1 cellular context compared by ENCODE assay signal in the genomic region with DNA sequence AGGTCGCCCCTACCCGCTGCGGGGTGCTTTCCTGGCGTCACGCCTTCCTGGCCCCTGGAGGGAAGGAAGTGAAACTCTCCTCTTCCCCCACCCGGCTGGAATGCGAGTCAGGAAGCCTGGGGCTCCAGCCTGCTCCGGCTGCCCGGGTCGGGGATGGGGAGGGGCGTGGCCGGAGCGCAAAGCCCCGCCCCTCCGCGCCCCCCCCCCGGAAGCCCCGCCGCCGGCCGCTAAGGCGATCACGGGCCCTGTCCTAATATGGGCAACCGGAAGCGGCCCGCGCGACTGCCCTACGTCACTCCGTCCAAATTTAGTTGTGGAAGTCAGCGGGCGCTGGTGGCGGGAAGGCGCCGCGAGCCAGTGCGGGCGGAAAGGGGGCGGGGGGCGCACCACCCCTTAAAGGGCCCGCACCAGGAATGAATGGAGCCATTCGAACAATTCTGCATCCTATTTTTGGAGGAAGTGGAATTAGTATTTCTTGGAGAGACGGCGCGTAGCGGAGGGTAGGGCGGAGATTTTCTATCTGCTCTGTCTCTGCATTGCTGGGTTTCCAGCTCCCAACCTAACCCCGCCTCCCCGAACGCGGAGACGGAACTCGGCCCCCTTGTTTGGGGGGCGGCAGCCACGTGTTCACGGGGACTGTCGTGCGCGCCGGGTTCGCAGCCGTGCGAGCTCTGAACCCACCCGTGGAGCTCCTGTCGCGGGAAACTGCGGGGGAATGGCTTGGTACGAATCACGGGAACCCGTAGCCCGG.
TF ChIP-seq lines count a peak whose summit lies in the region.

No MANE protein-coding gene starts in this region.

TF ChIP-seq in K562, 482 proteins besides CTCF, POLR2A, EP300 and RAD21 (continued from another document and continues in another):
- TF ChIP-seq, protein P1, sequence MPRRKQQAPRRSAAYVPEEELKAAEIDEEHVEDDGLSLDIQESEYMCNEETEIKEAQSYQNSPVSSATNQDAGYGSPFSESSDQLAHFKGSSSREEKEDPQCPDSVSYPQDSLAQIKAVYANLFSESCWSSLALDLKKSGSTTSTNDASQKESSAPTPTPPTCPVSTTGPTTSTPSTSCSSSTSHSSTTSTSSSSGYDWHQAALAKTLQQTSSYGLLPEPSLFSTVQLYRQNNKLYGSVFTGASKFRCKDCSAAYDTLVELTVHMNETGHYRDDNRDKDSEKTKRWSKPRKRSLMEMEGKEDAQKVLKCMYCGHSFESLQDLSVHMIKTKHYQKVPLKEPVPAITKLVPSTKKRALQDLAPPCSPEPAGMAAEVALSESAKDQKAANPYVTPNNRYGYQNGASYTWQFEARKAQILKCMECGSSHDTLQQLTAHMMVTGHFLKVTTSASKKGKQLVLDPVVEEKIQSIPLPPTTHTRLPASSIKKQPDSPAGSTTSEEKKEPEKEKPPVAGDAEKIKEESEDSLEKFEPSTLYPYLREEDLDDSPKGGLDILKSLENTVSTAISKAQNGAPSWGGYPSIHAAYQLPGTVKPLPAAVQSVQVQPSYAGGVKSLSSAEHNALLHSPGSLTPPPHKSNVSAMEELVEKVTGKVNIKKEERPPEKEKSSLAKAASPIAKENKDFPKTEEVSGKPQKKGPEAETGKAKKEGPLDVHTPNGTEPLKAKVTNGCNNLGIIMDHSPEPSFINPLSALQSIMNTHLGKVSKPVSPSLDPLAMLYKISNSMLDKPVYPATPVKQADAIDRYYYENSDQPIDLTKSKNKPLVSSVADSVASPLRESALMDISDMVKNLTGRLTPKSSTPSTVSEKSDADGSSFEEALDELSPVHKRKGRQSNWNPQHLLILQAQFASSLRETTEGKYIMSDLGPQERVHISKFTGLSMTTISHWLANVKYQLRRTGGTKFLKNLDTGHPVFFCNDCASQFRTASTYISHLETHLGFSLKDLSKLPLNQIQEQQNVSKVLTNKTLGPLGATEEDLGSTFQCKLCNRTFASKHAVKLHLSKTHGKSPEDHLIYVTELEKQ (CRISPR knock-in tag; IDR thresholded peaks at IDR 0.05), result no peak
- TF ChIP-seq, protein P2, sequence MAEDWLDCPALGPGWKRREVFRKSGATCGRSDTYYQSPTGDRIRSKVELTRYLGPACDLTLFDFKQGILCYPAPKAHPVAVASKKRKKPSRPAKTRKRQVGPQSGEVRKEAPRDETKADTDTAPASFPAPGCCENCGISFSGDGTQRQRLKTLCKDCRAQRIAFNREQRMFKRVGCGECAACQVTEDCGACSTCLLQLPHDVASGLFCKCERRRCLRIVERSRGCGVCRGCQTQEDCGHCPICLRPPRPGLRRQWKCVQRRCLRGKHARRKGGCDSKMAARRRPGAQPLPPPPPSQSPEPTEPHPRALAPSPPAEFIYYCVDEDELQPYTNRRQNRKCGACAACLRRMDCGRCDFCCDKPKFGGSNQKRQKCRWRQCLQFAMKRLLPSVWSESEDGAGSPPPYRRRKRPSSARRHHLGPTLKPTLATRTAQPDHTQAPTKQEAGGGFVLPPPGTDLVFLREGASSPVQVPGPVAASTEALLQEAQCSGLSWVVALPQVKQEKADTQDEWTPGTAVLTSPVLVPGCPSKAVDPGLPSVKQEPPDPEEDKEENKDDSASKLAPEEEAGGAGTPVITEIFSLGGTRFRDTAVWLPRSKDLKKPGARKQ (CRISPR knock-in tag; IDR thresholded peaks at IDR 0.05), result no peak
- peak; percentile 69; the same call in 1 of the 2 replicates for TF ChIP-seq GTF2F1 (IDR thresholded peaks at IDR 0.05; ENCODE audit: low read depth, low read length)
- TF ChIP-seq, protein P3, sequence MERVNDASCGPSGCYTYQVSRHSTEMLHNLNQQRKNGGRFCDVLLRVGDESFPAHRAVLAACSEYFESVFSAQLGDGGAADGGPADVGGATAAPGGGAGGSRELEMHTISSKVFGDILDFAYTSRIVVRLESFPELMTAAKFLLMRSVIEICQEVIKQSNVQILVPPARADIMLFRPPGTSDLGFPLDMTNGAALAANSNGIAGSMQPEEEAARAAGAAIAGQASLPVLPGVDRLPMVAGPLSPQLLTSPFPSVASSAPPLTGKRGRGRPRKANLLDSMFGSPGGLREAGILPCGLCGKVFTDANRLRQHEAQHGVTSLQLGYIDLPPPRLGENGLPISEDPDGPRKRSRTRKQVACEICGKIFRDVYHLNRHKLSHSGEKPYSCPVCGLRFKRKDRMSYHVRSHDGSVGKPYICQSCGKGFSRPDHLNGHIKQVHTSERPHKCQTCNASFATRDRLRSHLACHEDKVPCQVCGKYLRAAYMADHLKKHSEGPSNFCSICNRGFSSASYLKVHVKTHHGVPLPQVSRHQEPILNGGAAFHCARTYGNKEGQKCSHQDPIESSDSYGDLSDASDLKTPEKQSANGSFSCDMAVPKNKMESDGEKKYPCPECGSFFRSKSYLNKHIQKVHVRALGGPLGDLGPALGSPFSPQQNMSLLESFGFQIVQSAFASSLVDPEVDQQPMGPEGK (CRISPR knock-in tag; IDR thresholded peaks at IDR 0.05; ENCODE audit: borderline replicate concordance), result no peak
- TF ChIP-seq, protein P4, sequence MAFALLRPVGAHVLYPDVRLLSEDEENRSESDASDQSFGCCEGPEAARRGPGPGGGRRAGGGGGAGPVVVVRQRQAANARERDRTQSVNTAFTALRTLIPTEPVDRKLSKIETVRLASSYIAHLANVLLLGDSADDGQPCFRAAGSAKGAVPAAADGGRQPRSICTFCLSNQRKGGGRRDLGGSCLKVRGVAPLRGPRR (CRISPR knock-in tag; IDR thresholded peaks at IDR 0.05), result no peak
- no peak for TF ChIP-seq SIRT6 (IDR thresholded peaks at IDR 0.05; ENCODE audit: low read depth, low read length)
- no peak for TF ChIP-seq ZNF224 (CRISPR knock-in tag; IDR thresholded peaks at IDR 0.05)
- TF ChIP-seq ZNF184 (CRISPR knock-in tag; IDR thresholded peaks at IDR 0.05), result no peak
- no peak for TF ChIP-seq HDAC8 (tag; IDR thresholded peaks at IDR 0.05)
- TF ChIP-seq SAFB2 (IDR thresholded peaks at IDR 0.05; ENCODE audit: borderline replicate concordance, low read depth, low read length, severe bottlenecking), result no peak
- TF ChIP-seq HMG20A (CRISPR knock-in tag; conservative IDR thresholded peaks at IDR 0.05), result no peak
- no peak for TF ChIP-seq ZNF146 (CRISPR knock-in tag; IDR thresholded peaks at IDR 0.05; ENCODE audit: unreplicated experiment)
- TF ChIP-seq, protein P5, sequence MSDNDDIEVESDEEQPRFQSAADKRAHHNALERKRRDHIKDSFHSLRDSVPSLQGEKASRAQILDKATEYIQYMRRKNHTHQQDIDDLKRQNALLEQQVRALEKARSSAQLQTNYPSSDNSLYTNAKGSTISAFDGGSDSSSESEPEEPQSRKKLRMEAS (CRISPR knock-in tag; IDR thresholded peaks at IDR 0.05), result peak; percentile 84
- TF ChIP-seq, protein P6, sequence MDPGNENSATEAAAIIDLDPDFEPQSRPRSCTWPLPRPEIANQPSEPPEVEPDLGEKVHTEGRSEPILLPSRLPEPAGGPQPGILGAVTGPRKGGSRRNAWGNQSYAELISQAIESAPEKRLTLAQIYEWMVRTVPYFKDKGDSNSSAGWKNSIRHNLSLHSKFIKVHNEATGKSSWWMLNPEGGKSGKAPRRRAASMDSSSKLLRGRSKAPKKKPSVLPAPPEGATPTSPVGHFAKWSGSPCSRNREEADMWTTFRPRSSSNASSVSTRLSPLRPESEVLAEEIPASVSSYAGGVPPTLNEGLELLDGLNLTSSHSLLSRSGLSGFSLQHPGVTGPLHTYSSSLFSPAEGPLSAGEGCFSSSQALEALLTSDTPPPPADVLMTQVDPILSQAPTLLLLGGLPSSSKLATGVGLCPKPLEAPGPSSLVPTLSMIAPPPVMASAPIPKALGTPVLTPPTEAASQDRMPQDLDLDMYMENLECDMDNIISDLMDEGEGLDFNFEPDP (CRISPR knock-in tag; IDR thresholded peaks at IDR 0.05), result 0 out of 2 replicates have a peak, but pooled peaks have one; percentile 34
- no peak for TF ChIP-seq IRF2 (CRISPR knock-in tag; IDR thresholded peaks at IDR 0.05)
- no peak for TF ChIP-seq TFAM (CRISPR knock-in tag; conservative IDR thresholded peaks at IDR 0.05)
- TF ChIP-seq ZNF124 (CRISPR knock-in tag; IDR thresholded peaks at IDR 0.05), result no peak
- no peak for TF ChIP-seq HOXB6 (CRISPR knock-in tag; IDR thresholded peaks at IDR 0.05; ENCODE audit: borderline replicate concordance)
- no peak for TF ChIP-seq ZNF561 (CRISPR knock-in tag; conservative IDR thresholded peaks at IDR 0.05)
- TF ChIP-seq, protein P7, sequence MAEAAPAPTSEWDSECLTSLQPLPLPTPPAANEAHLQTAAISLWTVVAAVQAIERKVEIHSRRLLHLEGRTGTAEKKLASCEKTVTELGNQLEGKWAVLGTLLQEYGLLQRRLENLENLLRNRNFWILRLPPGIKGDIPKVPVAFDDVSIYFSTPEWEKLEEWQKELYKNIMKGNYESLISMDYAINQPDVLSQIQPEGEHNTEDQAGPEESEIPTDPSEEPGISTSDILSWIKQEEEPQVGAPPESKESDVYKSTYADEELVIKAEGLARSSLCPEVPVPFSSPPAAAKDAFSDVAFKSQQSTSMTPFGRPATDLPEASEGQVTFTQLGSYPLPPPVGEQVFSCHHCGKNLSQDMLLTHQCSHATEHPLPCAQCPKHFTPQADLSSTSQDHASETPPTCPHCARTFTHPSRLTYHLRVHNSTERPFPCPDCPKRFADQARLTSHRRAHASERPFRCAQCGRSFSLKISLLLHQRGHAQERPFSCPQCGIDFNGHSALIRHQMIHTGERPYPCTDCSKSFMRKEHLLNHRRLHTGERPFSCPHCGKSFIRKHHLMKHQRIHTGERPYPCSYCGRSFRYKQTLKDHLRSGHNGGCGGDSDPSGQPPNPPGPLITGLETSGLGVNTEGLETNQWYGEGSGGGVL (CRISPR knock-in tag; IDR thresholded peaks at IDR 0.05), result no peak
- TF ChIP-seq, protein P8, sequence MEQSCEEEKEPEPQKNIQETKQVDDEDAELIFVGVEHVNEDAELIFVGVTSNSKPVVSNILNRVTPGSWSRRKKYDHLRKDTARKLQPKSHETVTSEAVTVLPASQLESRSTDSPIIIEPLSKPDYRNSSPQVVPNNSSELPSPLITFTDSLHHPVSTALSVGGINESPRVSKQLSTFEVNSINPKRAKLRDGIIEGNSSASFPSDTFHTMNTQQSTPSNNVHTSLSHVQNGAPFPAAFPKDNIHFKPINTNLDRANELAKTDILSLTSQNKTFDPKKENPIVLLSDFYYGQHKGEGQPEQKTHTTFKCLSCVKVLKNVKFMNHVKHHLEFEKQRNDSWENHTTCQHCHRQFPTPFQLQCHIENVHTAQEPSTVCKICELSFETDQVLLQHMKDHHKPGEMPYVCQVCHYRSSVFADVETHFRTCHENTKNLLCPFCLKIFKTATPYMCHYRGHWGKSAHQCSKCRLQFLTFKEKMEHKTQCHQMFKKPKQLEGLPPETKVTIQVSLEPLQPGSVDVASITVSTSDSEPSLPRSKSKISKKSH (CRISPR knock-in tag; IDR thresholded peaks at IDR 0.05), result no peak
- TF ChIP-seq SLC30A9 (CRISPR knock-in tag; IDR thresholded peaks at IDR 0.05), result no peak
- TF ChIP-seq HMGN3 (IDR thresholded peaks at IDR 0.05; ENCODE audit: borderline replicate concordance, extremely low read depth, insufficient read length, low read depth, low read length), result peak; percentile 74
- no peak; the same call in 1 of the 2 replicates for TF ChIP-seq MYBL2 (IDR thresholded peaks at IDR 0.05; ENCODE audit: low read depth)
- no peak for TF ChIP-seq MYBL2 (CRISPR knock-in tag; IDR thresholded peaks at IDR 0.05; ENCODE audit: borderline replicate concordance)
- TF ChIP-seq EZH2 (IDR thresholded peaks at IDR 0.05; ENCODE audit: borderline replicate concordance, low read depth, low read length), result no peak
- no peak for TF ChIP-seq ZNF589 (CRISPR knock-in tag; IDR thresholded peaks at IDR 0.05; ENCODE audit: low read depth)
- TF ChIP-seq TARDBP (IDR thresholded peaks at IDR 0.05), result no peak
- TF ChIP-seq CEBPB (tag; IDR thresholded peaks at IDR 0.05), result no peak
- 0 out of 2 replicates have a peak, but pooled peaks have one; percentile 39 for TF ChIP-seq ZKSCAN1 (IDR thresholded peaks at IDR 0.05; ENCODE audit: low read depth, low read length)
- TF ChIP-seq, protein P9, sequence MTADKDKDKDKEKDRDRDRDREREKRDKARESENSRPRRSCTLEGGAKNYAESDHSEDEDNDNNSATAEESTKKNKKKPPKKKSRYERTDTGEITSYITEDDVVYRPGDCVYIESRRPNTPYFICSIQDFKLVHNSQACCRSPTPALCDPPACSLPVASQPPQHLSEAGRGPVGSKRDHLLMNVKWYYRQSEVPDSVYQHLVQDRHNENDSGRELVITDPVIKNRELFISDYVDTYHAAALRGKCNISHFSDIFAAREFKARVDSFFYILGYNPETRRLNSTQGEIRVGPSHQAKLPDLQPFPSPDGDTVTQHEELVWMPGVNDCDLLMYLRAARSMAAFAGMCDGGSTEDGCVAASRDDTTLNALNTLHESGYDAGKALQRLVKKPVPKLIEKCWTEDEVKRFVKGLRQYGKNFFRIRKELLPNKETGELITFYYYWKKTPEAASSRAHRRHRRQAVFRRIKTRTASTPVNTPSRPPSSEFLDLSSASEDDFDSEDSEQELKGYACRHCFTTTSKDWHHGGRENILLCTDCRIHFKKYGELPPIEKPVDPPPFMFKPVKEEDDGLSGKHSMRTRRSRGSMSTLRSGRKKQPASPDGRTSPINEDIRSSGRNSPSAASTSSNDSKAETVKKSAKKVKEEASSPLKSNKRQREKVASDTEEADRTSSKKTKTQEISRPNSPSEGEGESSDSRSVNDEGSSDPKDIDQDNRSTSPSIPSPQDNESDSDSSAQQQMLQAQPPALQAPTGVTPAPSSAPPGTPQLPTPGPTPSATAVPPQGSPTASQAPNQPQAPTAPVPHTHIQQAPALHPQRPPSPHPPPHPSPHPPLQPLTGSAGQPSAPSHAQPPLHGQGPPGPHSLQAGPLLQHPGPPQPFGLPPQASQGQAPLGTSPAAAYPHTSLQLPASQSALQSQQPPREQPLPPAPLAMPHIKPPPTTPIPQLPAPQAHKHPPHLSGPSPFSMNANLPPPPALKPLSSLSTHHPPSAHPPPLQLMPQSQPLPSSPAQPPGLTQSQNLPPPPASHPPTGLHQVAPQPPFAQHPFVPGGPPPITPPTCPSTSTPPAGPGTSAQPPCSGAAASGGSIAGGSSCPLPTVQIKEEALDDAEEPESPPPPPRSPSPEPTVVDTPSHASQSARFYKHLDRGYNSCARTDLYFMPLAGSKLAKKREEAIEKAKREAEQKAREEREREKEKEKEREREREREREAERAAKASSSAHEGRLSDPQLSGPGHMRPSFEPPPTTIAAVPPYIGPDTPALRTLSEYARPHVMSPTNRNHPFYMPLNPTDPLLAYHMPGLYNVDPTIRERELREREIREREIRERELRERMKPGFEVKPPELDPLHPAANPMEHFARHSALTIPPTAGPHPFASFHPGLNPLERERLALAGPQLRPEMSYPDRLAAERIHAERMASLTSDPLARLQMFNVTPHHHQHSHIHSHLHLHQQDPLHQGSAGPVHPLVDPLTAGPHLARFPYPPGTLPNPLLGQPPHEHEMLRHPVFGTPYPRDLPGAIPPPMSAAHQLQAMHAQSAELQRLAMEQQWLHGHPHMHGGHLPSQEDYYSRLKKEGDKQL (CRISPR knock-in tag; IDR thresholded peaks at IDR 0.05; ENCODE audit: borderline replicate concordance), result no peak
- peak; percentile 89 for TF ChIP-seq SP1 (CRISPR knock-in tag; IDR thresholded peaks at IDR 0.05)
- 0 out of 2 replicates have a peak, but pooled peaks have one; percentile 59 for TF ChIP-seq MED1 (CRISPR knock-in tag; IDR thresholded peaks at IDR 0.05; ENCODE audit: borderline replicate concordance)
- TF ChIP-seq HNRNPK (IDR thresholded peaks at IDR 0.05; ENCODE audit: low read depth, low read length, poor library complexity, severe bottlenecking), result no peak
- 0 out of 2 replicates have a peak, but pooled peaks have one; percentile 73 for TF ChIP-seq MTA3 (IDR thresholded peaks at IDR 0.05; ENCODE audit: borderline replicate concordance)
- TF ChIP-seq NFYB (IDR thresholded peaks at IDR 0.05; ENCODE audit: extremely low read depth, insufficient read length), result no peak
- TF ChIP-seq, protein P10, sequence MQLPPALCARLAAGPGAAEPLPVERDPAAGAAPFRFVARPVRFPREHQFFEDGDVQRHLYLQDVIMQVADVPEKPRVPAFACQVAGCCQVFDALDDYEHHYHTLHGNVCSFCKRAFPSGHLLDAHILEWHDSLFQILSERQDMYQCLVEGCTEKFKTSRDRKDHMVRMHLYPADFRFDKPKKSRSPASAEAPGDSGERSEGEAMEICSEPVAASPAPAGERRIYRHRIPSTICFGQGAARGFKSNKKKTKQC (CRISPR knock-in tag; IDR thresholded peaks at IDR 0.05), result no peak
- TF ChIP-seq POU5F1 (IDR thresholded peaks at IDR 0.05; ENCODE audit: borderline replicate concordance, low read depth, low read length, partially characterized antibody), result no peak
